In the genomic region with DNA sequence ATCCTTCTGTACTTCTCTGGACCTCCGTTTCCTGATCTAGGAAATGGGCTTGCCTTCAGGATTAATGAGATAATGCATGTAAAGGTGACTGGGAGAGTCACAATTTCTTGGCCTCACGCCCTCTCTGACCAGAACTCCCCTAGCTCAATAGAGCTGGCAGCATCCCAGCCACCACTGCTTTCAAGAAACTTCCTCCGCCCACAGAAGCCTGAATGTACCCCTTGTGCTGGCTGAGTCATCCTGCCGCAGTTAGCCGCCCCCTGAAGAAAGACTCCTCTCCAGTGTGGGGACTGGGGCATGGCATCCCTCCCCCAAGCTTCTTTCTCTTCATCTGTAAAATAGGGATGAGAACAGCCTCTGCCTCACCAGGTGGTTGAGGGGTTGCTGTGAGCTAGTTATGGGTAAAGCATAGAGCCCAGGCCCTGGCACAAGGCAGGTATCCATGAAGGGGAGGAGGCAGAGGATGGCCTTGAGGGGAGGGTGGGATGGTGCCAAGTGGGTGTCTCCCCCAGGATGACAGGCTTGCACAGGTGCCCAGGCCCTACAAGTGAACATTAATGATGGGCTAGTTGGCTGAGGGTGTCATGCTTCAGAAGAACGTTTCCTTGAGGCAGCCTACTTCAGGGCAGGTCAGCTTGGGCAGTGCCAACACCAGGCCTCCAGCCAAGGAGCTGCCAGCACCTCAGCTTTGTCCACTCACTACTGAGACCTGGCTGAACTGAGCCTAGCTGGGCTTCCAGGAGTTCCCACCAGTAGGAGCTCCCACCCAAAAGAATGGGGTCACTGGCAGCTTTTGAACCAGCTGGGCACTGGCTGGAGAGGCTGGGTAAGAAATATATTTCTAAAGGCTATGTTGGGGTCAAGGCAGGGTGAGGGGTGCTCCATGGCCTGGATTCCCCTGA, we compare ENCODE assay signal across 8 cellular contexts. TPM values are rescaled to one million over a fixed set of nuclear protein-coding genes. Genes with fewer than 3 reads are reported as not detected.
DNase-seq lines count a peak whose midpoint lies in the region; ATAC-seq and TF ChIP-seq lines count a peak whose summit lies in the region.

No MANE protein-coding gene starts in this region.

- peaks cover 29% of the 10 kb centered on the region for H3K4me1 Mint-ChIP-seq in endothelial cell (ENCODE audit: unreplicated experiment)
- peaks cover 54% of the 10 kb centered on the region for H3K4me1 Mint-ChIP-seq in osteocyte (ENCODE audit: unreplicated experiment)

- H3K27me3 Mint-ChIP-seq in endothelial cell (ENCODE audit: unreplicated experiment) (peaks cover 9% of the 10 kb centered on the region), osteocyte (ENCODE audit: unreplicated experiment) (no peaks in the 10 kb centered on the region)

- H3K4me3 ChIP-seq in BLaER1 (no peak overlapping the region), HEK293 (ENCODE audit: low read depth, low read length) (no peak overlapping the region), aorta (ENCODE audit: low read length in 2 of 2) (no peak overlapping the region)

- no peaks in the 10 kb centered on the region for H3K9me3 ChIP-seq in BLaER1
- no peaks in the 10 kb centered on the region for H3K9me3 ChIP-seq in HEK293 (ENCODE audit: control insufficient read depth, insufficient read depth, low read depth, low read length)
- no peaks in the 10 kb centered on the region for H3K9me3 ChIP-seq in aorta (ENCODE audit: control insufficient read depth, low read length)

- peak overlapping the region; percentile 12; the same call in 1 of the 2 replicates for H3K4me2 ChIP-seq in BLaER1

- 47 to 65% methylated on average over 6 of the region's 6 CpGs for WGBS in aorta, 2 donors

- no peak overlapping the region for H3K9ac ChIP-seq in BLaER1

- no peaks in the 10 kb centered on the region for H4K20me1 ChIP-seq in BLaER1

- DNase-seq in T1000 (lab: John Stamatoyannopoulos, UW) (peak; percentile 24), endothelial cell (ENCODE audit: low spot score) (peak; percentile 1), osteocyte (ENCODE audit: extremely low spot score, unreplicated experiment) (peak; percentile 54), aorta (peak; percentile 79 to 84), NCI-H1417 treated with DMSO at 0.1 percent for 48 hours (lab: John Stamatoyannopoulos, UW) (no peak), SKM-1 treated with dmso at 0.1 percent for 144 hours (lab: John Stamatoyannopoulos, UW; ENCODE audit: unreplicated experiment) (no peak)

- TF ChIP-seq CTCF in HEK293 (tag by site-specific recombination; IDR thresholded peaks at IDR 0.05) (no peak), endothelial cell (IDR thresholded peaks at IDR 0.05; ENCODE audit: unreplicated experiment) (no peak), osteocyte (IDR thresholded peaks at IDR 0.05) (no peak)

- H3K36me3 ChIP-seq in BLaER1, result no peaks in the 10 kb centered on the region
- H3K36me3 ChIP-seq in HEK293 (ENCODE audit: control insufficient read depth in 2 of 2, insufficient read depth in 1 of 2, low read length in 2 of 2), result no peaks in the 10 kb centered on the region
- no peaks in the 10 kb centered on the region for H3K36me3 ChIP-seq in aorta (ENCODE audit: control insufficient read depth in 1 of 2, insufficient read depth in 2 of 2, low read length in 1 of 2)

- H3K4me1 ChIP-seq in BLaER1, result peaks cover 21% of the 10 kb centered on the region
- no peaks in the 10 kb centered on the region; the same call in 1 of the 2 replicates for H3K4me1 ChIP-seq in HEK293 (ENCODE audit: control insufficient read depth, insufficient read depth, low read length)
- H3K4me1 ChIP-seq in aorta (ENCODE audit: control insufficient read depth in 1 of 2, insufficient read depth in 2 of 2, low read length in 2 of 2), result no peaks in the 10 kb centered on the region

- POLR2A ChIA-PET in HEK293 (lab: Yijun Ruan, JAX), result interaction anchor here (1.5 kb wide), 1 partner anchor 108 kb away, joined by 4 read pairs; a partner anchor contains a TSS

- H3K27ac Mint-ChIP-seq in endothelial cell (ENCODE audit: unreplicated experiment), result peak overlapping the region; percentile 14
- H3K27ac Mint-ChIP-seq in osteocyte (ENCODE audit: unreplicated experiment), result peak overlapping the region; percentile 97

- no peak overlapping the region for H3K27ac ChIP-seq in BLaER1
- H3K27ac ChIP-seq in HEK293 (ENCODE audit: extremely low read depth, low read depth, low read length), result no peak overlapping the region
- peak overlapping the region in 1 of 2 donors; percentile 13 for H3K27ac ChIP-seq in aorta (ENCODE audit: low read depth in 1 of 2, low read length in 2 of 2)

- no peak overlapping the region for H3K4me3 Mint-ChIP-seq in endothelial cell (ENCODE audit: unreplicated experiment)
- no peak overlapping the region for H3K4me3 Mint-ChIP-seq in osteocyte (ENCODE audit: unreplicated experiment)

- no peaks in the 10 kb centered on the region for H3K9me3 Mint-ChIP-seq in endothelial cell (ENCODE audit: unreplicated experiment)
- H3K9me3 Mint-ChIP-seq in osteocyte (ENCODE audit: unreplicated experiment), result no peaks in the 10 kb centered on the region

- peaks cover 4% of the 10 kb centered on the region for H3K36me3 Mint-ChIP-seq in endothelial cell (ENCODE audit: low read depth, unreplicated experiment)
- H3K36me3 Mint-ChIP-seq in osteocyte (ENCODE audit: unreplicated experiment), result peaks cover 19% of the 10 kb centered on the region

- intact Hi-C loops in aorta (cut with DNase I), result loop anchor here in 1 of 2 donors (10.0 kb wide), 1 partner anchor 234 kb away; a partner anchor contains a TSS

- no peak for ATAC-seq in aorta (ENCODE audit: low FRiP score)

- H3K27me3 ChIP-seq in BLaER1 (no peaks in the 10 kb centered on the region), aorta (ENCODE audit: control insufficient read depth in 1 of 2, insufficient read depth in 2 of 2, low read length in 1 of 2) (no peaks in the 10 kb centered on the region)

- CTCF ChIA-PET in HEK293 (lab: Yijun Ruan, JAX), result interaction anchor here (0.8 to 1.9 kb wide), 4 partner anchors 11 to 126 kb away, joined by 4 to 9 read pairs (median 6); no protein-coding TSS in a partner anchor

TF ChIP-seq in HEK293, 187 proteins besides CTCF, POLR2A, EP300 and RAD21 (continues in another document):
- peak; percentile 92 for TF ChIP-seq ZFHX2 (tag by site-specific recombination; conservative IDR thresholded peaks at IDR 0.05)
- TF ChIP-seq, protein P1, sequence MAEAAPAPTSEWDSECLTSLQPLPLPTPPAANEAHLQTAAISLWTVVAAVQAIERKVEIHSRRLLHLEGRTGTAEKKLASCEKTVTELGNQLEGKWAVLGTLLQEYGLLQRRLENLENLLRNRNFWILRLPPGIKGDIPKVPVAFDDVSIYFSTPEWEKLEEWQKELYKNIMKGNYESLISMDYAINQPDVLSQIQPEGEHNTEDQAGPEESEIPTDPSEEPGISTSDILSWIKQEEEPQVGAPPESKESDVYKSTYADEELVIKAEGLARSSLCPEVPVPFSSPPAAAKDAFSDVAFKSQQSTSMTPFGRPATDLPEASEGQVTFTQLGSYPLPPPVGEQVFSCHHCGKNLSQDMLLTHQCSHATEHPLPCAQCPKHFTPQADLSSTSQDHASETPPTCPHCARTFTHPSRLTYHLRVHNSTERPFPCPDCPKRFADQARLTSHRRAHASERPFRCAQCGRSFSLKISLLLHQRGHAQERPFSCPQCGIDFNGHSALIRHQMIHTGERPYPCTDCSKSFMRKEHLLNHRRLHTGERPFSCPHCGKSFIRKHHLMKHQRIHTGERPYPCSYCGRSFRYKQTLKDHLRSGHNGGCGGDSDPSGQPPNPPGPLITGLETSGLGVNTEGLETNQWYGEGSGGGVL (tag by site-specific recombination; IDR thresholded peaks at IDR 0.05), result peak; percentile 36; the same call in 1 of the 2 replicates
- TF ChIP-seq SP7 (tag by site-specific recombination; IDR thresholded peaks at IDR 0.05), result peak; percentile 42
- no peak for TF ChIP-seq ZNF350 (tag by site-specific recombination; IDR thresholded peaks at IDR 0.05)
- 0 out of 2 replicates have a peak, but pooled peaks have one; percentile 23 for TF ChIP-seq ZEB2 (tag by site-specific recombination; IDR thresholded peaks at IDR 0.05)
- peak; percentile 64 for TF ChIP-seq ZNF660 (tag by site-specific recombination; IDR thresholded peaks at IDR 0.05)
- TF ChIP-seq ZNF335 (tag by site-specific recombination; conservative IDR thresholded peaks at IDR 0.05), result peak; percentile 24; the same call in 1 of the 2 replicates
- TF ChIP-seq ZNF777 (tag by site-specific recombination; IDR thresholded peaks at IDR 0.05; ENCODE audit: borderline replicate concordance), result no peak
- peak; percentile 31; the same call in 1 of the 2 replicates for TF ChIP-seq GLIS1 (tag by site-specific recombination; IDR thresholded peaks at IDR 0.05)
- no peak for TF ChIP-seq ZNF791 (tag by site-specific recombination; IDR thresholded peaks at IDR 0.05)
- TF ChIP-seq BCL11B (tag by site-specific recombination; IDR thresholded peaks at IDR 0.05; ENCODE audit: low read depth), result no peak
- TF ChIP-seq GLIS2 (tag by site-specific recombination; IDR thresholded peaks at IDR 0.05), result peak; percentile 43
- no peak for TF ChIP-seq ZNF157 (tag by site-specific recombination; IDR thresholded peaks at IDR 0.05)
- TF ChIP-seq ZNF596 (tag by site-specific recombination; IDR thresholded peaks at IDR 0.05), result no peak
- TF ChIP-seq EGR2 (tag by site-specific recombination; IDR thresholded peaks at IDR 0.05; ENCODE audit: low read depth), result peak; percentile 92
- no peak for TF ChIP-seq ZNF514 (tag by site-specific recombination; IDR thresholded peaks at IDR 0.05)
- no peak for TF ChIP-seq ZNF529 (tag by site-specific recombination; IDR thresholded peaks at IDR 0.05; ENCODE audit: insufficient replicate concordance)
- TF ChIP-seq ZNF664 (tag by site-specific recombination; IDR thresholded peaks at IDR 0.05), result peak; percentile 94
- TF ChIP-seq ZNF184 (tag by site-specific recombination; IDR thresholded peaks at IDR 0.05), result no peak
- TF ChIP-seq ZNF121 (tag by site-specific recombination; IDR thresholded peaks at IDR 0.05), result no peak

RNA-seq across cellular contexts. Expression of a gene that starts 3.5 kb away (rescaled TPM):
- 8.5 TPM for total RNA-seq in endothelial cell (ENCODE audit: unreplicated experiment)
- total RNA-seq in osteocyte, result 42.7 and 47.8 TPM in 2 replicates
- total RNA-seq in aorta, result 10 to 100 TPM; 51.5 to 70.9 TPM
- 10 to 100 TPM; 12.8 to 23.3 TPM for polyA plus RNA-seq in aorta

RNA-seq across cellular contexts. Expression of a gene that starts 33.2 kb away (rescaled TPM):
- 0.13 TPM for total RNA-seq in endothelial cell (ENCODE audit: unreplicated experiment)
- total RNA-seq in osteocyte, result 1.4 and 2.5 TPM in 2 replicates
- total RNA-seq in aorta, result 1 to 10 TPM; 4.6 to 5.5 TPM
- 1 to 10 TPM; 1.3 to 1.7 TPM for polyA plus RNA-seq in aorta

RNA-seq across cellular contexts. Expression of a gene that starts 33.3 kb away (rescaled TPM):
- total RNA-seq in endothelial cell (ENCODE audit: unreplicated experiment) (9.9 TPM), osteocyte (104 and 117 TPM in 2 replicates), aorta (10 to 100 TPM; 39.8 to 68.1 TPM)
- polyA plus RNA-seq in aorta, result 10 to 100 TPM; 19.2 to 29.5 TPM

Comparison
In these comparisons a context has a peak if more than half of its experiments do, and no peak if none do; other contexts are left out.
1. DNase-seq: peak in T1000 (single experiment), endothelial cell (single experiment), osteocyte (single experiment) and aorta (2 of 2); none in NCI-H1417 treated with DMSO at 0.1 percent for 48 hours (single experiment) and SKM-1 treated with dmso at 0.1 percent for 144 hours (single experiment).